ENCODE assay signal across 9 cellular contexts in genomic region chr19:49031642-49032301, GRCh38. TPM values are rescaled to one million over a fixed set of nuclear protein-coding genes. Genes with fewer than 3 reads are reported as not detected.
DNase-seq lines count a peak whose midpoint lies in the region; ATAC-seq and TF ChIP-seq lines count a peak whose summit lies in the region.
"Not testable (repeated sequence)": the region's sequence is repeated elsewhere in the genome, so short reads cannot be mapped to it uniquely, and the experiment has no call there.
"Had no signal": no experiment of that assay in that cellular context is flagged by ENCODE, and none has a peak within 500 bp of the region (broad histone marks: within the 10 kb centered on the region; RNA-seq: fewer than 3 reads in every experiment).

Gene CGB2, plus strand, starts transcription at chr19:49031890. Its CDS starts 206 bp downstream, at chr19:49032096.

- H3K4me3 ChIP-seq in OCI-LY3 (ENCODE audit: low read length); fibroblast of pulmonary artery (replicated peaks; ENCODE audit: low read depth, low read length): not testable (repeated sequence)

- peak; percentile 76 for ATAC-seq in stimulated activated naive CD8-positive, alpha-beta T cell treated with anti-CD3 and anti-CD28 coated beads, Interleukin-15, Interleukin-2, amounts not matched to agents 100 U/mL and 50 U/mL, for 24 hours

- H2AFZ ChIP-seq in OCI-LY3 (ENCODE audit: low read depth, low read length): not testable (repeated sequence)

- H3K9me3 ChIP-seq in OCI-LY3 (ENCODE audit: insufficient read depth, low read length): not testable (repeated sequence)

- not testable (repeated sequence) for H3K36me3 ChIP-seq in OCI-LY3 (replicated peaks; ENCODE audit: low read depth, low read length)

- H3K36me3 Mint-ChIP-seq in activated CD4-positive, alpha-beta T cell treated with anti-CD3 and anti-CD28 coated beads, Interleukin-2, amount 10 ng/mL, durations not matched to agents 24 days and 14 days (ENCODE audit: low read depth); activated naive CD4-positive, alpha-beta T cell treated with anti-CD3 and anti-CD28 coated beads, Interleukin-2, amount 50 U/mL, for 24 hours; osteocyte (ENCODE audit: unreplicated experiment): not testable (repeated sequence)

- intact Hi-C loops in activated CD4-positive, alpha-beta T cell treated with anti-CD3 and anti-CD28 coated beads, Interleukin-2, amount 10 ng/mL, durations not matched to agents 24 days and 14 days (cut with micrococcal nuclease): not testable (repeated sequence)

- not testable (repeated sequence) for H3K27ac ChIP-seq in OCI-LY3 (ENCODE audit: low read length)

- H3K4me1 Mint-ChIP-seq in activated CD4-positive, alpha-beta T cell treated with anti-CD3 and anti-CD28 coated beads, Interleukin-2, amount 10 ng/mL, durations not matched to agents 24 days and 14 days; activated naive CD4-positive, alpha-beta T cell treated with anti-CD3 and anti-CD28 coated beads, Interleukin-2, amount 50 U/mL, for 24 hours; osteocyte (ENCODE audit: unreplicated experiment): not testable (repeated sequence)

- H3K27me3 Mint-ChIP-seq in activated CD4-positive, alpha-beta T cell treated with anti-CD3 and anti-CD28 coated beads, Interleukin-2, amount 10 ng/mL, durations not matched to agents 24 days and 14 days; activated naive CD4-positive, alpha-beta T cell treated with anti-CD3 and anti-CD28 coated beads, Interleukin-2, amount 50 U/mL, for 24 hours; osteocyte (ENCODE audit: unreplicated experiment): not testable (repeated sequence)

- H3K9me3 Mint-ChIP-seq in activated CD4-positive, alpha-beta T cell treated with anti-CD3 and anti-CD28 coated beads, Interleukin-2, amount 10 ng/mL, durations not matched to agents 24 days and 14 days; activated naive CD4-positive, alpha-beta T cell treated with anti-CD3 and anti-CD28 coated beads, Interleukin-2, amount 50 U/mL, for 24 hours; osteocyte (ENCODE audit: unreplicated experiment): not testable (repeated sequence)

- not testable (repeated sequence) for H3K4me2 ChIP-seq in OCI-LY3 (ENCODE audit: low read length)

- peak within 1 kb of the TSS; percentile 29 for H3K4me3 Mint-ChIP-seq in activated CD4-positive, alpha-beta T cell treated with anti-CD3 and anti-CD28 coated beads, Interleukin-2, amount 10 ng/mL, durations not matched to agents 24 days and 14 days
- not testable (repeated sequence) for H3K4me3 Mint-ChIP-seq in activated naive CD4-positive, alpha-beta T cell treated with anti-CD3 and anti-CD28 coated beads, Interleukin-2, amount 50 U/mL, for 24 hours; osteocyte (ENCODE audit: unreplicated experiment)

- not testable (repeated sequence) for H3K4me1 ChIP-seq in OCI-LY3 (ENCODE audit: low read length)

- TF ChIP-seq CTCF in LNCAP (IDR thresholded peaks at IDR 0.05) (peak; percentile 35; the same call in 1 of the 2 replicates), OCI-LY3 (IDR thresholded peaks at IDR 0.05; ENCODE audit: low read depth, low read length) (peak; percentile 32), fibroblast of pulmonary artery (IDR thresholded peaks at IDR 0.05; ENCODE audit: low read length, missing control alignments) (peak; percentile 20), osteocyte (IDR thresholded peaks at IDR 0.05) (peak; percentile 39)

- peak; percentile 94 for DNase-seq in DMS53 (lab: John Stamatoyannopoulos, UW)
- peak; percentile 89 for DNase-seq in activated CD4-positive, alpha-beta T cell treated with anti-CD3 and anti-CD28 coated beads, Interleukin-2, amount 10 ng/mL, durations not matched to agents 24 days and 14 days
- DNase-seq in fibroblast of pulmonary artery (ENCODE audit: low read depth); osteocyte (ENCODE audit: extremely low spot score, unreplicated experiment): not testable (repeated sequence)
- peak; percentile 79 for DNase-seq in stimulated activated naive CD8-positive, alpha-beta T cell treated with anti-CD3 and anti-CD28 coated beads, Interleukin-15, Interleukin-2, amounts not matched to agents 100 U/mL and 50 U/mL, for 24 hours

- H3K27ac Mint-ChIP-seq in activated CD4-positive, alpha-beta T cell treated with anti-CD3 and anti-CD28 coated beads, Interleukin-2, amount 10 ng/mL, durations not matched to agents 24 days and 14 days: peak within 1 kb of the TSS; percentile 66
- peak within 1 kb of the TSS; percentile 17 for H3K27ac Mint-ChIP-seq in activated naive CD4-positive, alpha-beta T cell treated with anti-CD3 and anti-CD28 coated beads, Interleukin-2, amount 50 U/mL, for 24 hours
- H3K27ac Mint-ChIP-seq in osteocyte (ENCODE audit: unreplicated experiment): not testable (repeated sequence)

- H3K9ac ChIP-seq in OCI-LY3 (ENCODE audit: low read length): not testable (repeated sequence)

- not testable (repeated sequence) for H3K79me2 ChIP-seq in OCI-LY3 (ENCODE audit: low read length)

- H3K27me3 ChIP-seq in OCI-LY3 (ENCODE audit: low read depth, low read length): not testable (repeated sequence)

- H4K20me1 ChIP-seq in OCI-LY3 (ENCODE audit: insufficient read depth, low read length): not testable (repeated sequence)

RNA-seq across cellular contexts. Expression of gene CGB2, which starts in this region (rescaled TPM):
- not detected in 2 replicates for total RNA-seq in activated CD4-positive, alpha-beta T cell treated with anti-CD3 and anti-CD28 coated beads, Interleukin-2, amount 10 ng/mL, durations not matched to agents 24 days and 14 days
- not detected in 2 replicates for total RNA-seq in osteocyte
- total RNA-seq: vagina had no signal

Comparison
In these comparisons a context has a peak if more than half of its experiments do, and no peak if none do; other contexts are left out.
1. Peak in DNase-seq in activated CD4-positive, alpha-beta T cell treated with anti-CD3 and anti-CD28 coated beads, Interleukin-2, amount 10 ng/mL, durations not matched to agents 24 days and 14 days; RNA of the gene not detected or under 1 TPM.